16 cellular contexts compared by ENCODE assay signal in the genomic region with DNA sequence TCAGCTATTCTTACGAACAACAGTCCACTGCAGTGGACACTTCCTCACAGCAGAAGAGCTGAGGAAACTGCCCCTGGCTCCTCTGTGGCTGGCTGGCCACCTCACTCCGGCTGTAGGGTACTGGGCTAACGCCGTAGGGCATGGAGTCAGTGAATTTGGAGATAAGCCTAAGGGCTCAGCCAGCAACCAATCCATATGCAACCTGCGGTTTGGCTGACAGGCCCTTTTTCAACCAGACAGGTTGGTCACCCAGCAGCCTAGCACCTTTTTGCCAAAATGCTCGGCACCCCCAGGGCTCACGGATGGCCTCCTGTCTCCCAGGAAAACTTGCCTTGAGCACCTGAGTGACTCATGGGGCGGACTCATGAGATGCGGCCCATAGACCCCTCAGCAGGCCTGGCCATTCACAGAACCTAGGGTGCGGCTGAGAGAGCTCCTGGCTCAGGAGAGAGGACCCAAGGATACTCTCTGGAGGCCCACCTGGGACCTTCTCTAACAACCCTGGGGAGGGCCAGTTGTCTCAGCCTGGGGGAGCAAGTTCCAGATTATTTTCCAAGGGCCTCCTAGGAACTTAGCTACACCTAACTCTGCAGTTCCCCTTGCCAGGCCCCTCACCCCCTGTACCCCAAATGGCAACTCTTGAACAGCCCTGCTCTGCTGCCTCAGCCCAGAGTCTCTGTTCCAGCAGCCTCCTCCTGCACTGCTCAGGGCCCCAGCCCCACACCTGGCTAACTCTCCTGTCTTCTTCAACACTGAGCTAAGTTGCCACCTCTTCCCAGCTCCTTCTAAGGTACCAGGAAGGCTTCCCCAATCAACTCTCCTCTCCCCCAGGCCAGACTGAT.
"Had no signal": no experiment of that assay in that cellular context is flagged by ENCODE, and none has a peak within 500 bp of the region (broad histone marks: within the 10 kb centered on the region; RNA-seq: fewer than 3 reads in every experiment).

No MANE protein-coding gene starts in this region.

- H3K27ac Mint-ChIP-seq: activated naive CD4-positive, alpha-beta T cell treated with anti-CD3 and anti-CD28 coated beads, Interleukin-2, amount 50 U/mL, for 72 hours; nephron progenitor cell had no signal

- H3K4me1 Mint-ChIP-seq: nephron progenitor cell had no signal

- H3K36me3 ChIP-seq: heart right ventricle, left ventricle myocardium inferior, SJSA1, tibial artery, WERI-Rb-1 had no signal

- H3K36me3 Mint-ChIP-seq: activated naive CD4-positive, alpha-beta T cell treated with anti-CD3 and anti-CD28 coated beads, Interleukin-2, amount 50 U/mL, for 72 hours had no signal

- H3K4me3 ChIP-seq: body of pancreas, heart right ventricle, left ventricle myocardium inferior, SJSA1, tibial artery had no signal

- DNase-seq: activated CD4-positive, alpha-beta T cell treated with anti-CD3 and anti-CD28 coated beads for 4 hours; activated T-cell treated with anti-CD3 and anti-CD28 coated beads, Interleukin-2, amount 50 U/mL, for 1 hour; amniotic stem cell; body of pancreas; foreskin melanocyte; heart right ventricle; left ventricle myocardium inferior; mesendoderm; nephron progenitor cell; stimulated activated CD4-positive, alpha-beta T cell treated with anti-CD3 and anti-CD28 coated beads, Interleukin-15, amount 100 ng/mL, for 24 hours; stimulated activated CD4-positive, alpha-beta T cell treated with anti-CD3 and anti-CD28 coated beads, Interleukin-4, amount 100 ng/mL, for 4 hours; SW 1271; WERI-Rb-1 had no signal

- H3K9me3 ChIP-seq: body of pancreas, heart right ventricle, left ventricle myocardium inferior, SJSA1, tibial artery had no signal

- H3K27ac ChIP-seq: body of pancreas, heart right ventricle, left ventricle myocardium inferior, SJSA1, tibial artery, WERI-Rb-1 had no signal

- H3K27me3 ChIP-seq: body of pancreas, SJSA1 had no signal

- H3K4me1 ChIP-seq: body of pancreas, SJSA1, tibial artery had no signal

- H3K4me3 Mint-ChIP-seq: nephron progenitor cell had no signal

- H3K9me3 Mint-ChIP-seq: activated naive CD4-positive, alpha-beta T cell treated with anti-CD3 and anti-CD28 coated beads, Interleukin-2, amount 50 U/mL, for 72 hours; nephron progenitor cell had no signal

- ATAC-seq: activated naive CD4-positive, alpha-beta T cell treated with anti-CD3 and anti-CD28 coated beads, Interleukin-2, amount 50 U/mL, for 72 hours; body of pancreas; heart right ventricle had no signal
